ENCODE assay signal across 19 cellular contexts in the genomic region with DNA sequence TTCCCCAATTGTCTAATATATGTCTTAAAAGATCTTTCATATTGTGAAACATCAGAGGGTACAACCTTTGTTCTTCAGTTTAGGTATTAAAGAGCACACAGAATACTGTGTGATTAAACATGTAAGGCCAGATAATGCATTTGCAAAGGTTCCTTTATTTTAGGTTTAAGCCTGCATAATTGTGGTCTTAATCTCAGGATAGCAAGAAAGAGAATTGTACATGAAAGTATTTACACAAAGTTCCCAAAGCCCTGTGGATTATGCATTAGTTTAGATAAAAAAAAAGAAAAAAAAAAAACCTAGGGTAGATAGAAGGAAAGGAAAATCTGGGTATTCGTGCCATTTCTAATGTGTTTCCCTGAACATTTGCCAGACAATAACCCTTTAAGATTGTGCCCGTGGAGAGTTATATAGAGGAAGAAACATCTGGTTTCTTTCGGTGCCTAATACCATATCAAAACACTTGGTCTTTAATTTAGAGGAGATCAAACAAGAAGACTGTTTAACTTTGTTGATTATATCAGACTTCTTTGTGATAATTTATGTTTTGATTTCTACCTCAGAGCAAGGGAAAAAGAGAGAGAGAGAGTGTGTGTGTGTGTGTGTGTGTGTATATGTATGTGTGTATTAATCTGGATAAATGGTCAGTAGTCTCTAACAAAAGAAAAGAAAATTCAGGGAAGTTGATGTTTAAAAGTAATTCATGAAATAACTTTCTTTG.
DNase-seq lines count a peak whose midpoint lies in the region; TF ChIP-seq lines count a peak whose summit lies in the region.
"Had no signal": no experiment of that assay in that cellular context is flagged by ENCODE, and none has a peak within 500 bp of the region (broad histone marks: within the 10 kb centered on the region; RNA-seq: fewer than 3 reads in every experiment).

No MANE protein-coding gene starts in this region.

- H3K27ac Mint-ChIP-seq in activated naive CD8-positive, alpha-beta T cell = peak overlapping the region; percentile 7
- H3K27ac Mint-ChIP-seq in activated naive CD8-positive, alpha-beta T cell treated with anti-CD3 and anti-CD28 coated beads for 36 hours = no peak overlapping the region
- H3K27ac Mint-ChIP-seq: T-helper 2 cell treated with Interferon-gamma antibody and Interleukin-4, amounts not matched to agents 5 μg/mL and 100 μg/mL, for 36 hours had no signal

- no peaks in the 10 kb centered on the region for H3K9me3 ChIP-seq in mesodermal cell (ENCODE audit: control insufficient read depth, low read length)
- H3K9me3 ChIP-seq in Peyer's patch = no peaks in the 10 kb centered on the region
- H3K9me3 ChIP-seq: BLaER1, mucosa of descending colon had no signal

- no peak for TF ChIP-seq CTCF in Peyer's patch (IDR thresholded peaks at IDR 0.05)

- H3K4me1 Mint-ChIP-seq in activated naive CD8-positive, alpha-beta T cell (ENCODE audit: low read depth) = no peaks in the 10 kb centered on the region
- no peaks in the 10 kb centered on the region for H3K4me1 Mint-ChIP-seq in activated naive CD8-positive, alpha-beta T cell treated with anti-CD3 and anti-CD28 coated beads for 36 hours
- H3K4me1 Mint-ChIP-seq: immature natural killer cell had no signal

- H3K4me3 ChIP-seq in mesodermal cell (ENCODE audit: extremely low read depth, insufficient read depth, low read length, poor library complexity, severe bottlenecking) (no peak overlapping the region), Peyer's patch (no peak overlapping the region)
- H3K4me3 ChIP-seq: BLaER1, mucosa of descending colon, PC-9 had no signal

- H3K4me1 ChIP-seq in mesodermal cell (ENCODE audit: control insufficient read depth, insufficient read depth, low read length, poor library complexity, severe bottlenecking) (no peaks in the 10 kb centered on the region), Peyer's patch (no peaks in the 10 kb centered on the region)
- H3K4me1 ChIP-seq: BLaER1 had no signal

- DNase-seq in activated naive CD8-positive, alpha-beta T cell treated with anti-CD3 and anti-CD28 coated beads for 36 hours = no peak
- DNase-seq in astrocyte of the hippocampus (ENCODE audit: low read depth, low spot score) = peak; percentile 58
- DNase-seq in Peyer's patch = no peak
- DNase-seq in COR-L47 (lab: John Stamatoyannopoulos, UW) = no peak
- DNase-seq in NOMO-1 treated with DMSO at 0.1 percent for 48 hours (lab: John Stamatoyannopoulos, UW; ENCODE audit: unreplicated experiment) = no peak
- DNase-seq in HPDE6-E6E7 (ENCODE audit: extremely low spot score) = no peak
- DNase-seq: activated CD4-positive, alpha-beta T cell treated with anti-CD3 and anti-CD28 coated beads, Interleukin-2, amount 50 U/mL, for 48 hours; activated gamma-delta T cell treated with Interleukin-2 at 50 U/mL for 16 hours; effector memory CD8-positive, alpha-beta T cell; immature natural killer cell; left ventricle myocardium superior; MM.1S; mucosa of descending colon; PC-9; stimulated activated CD8-positive, alpha-beta memory T cell treated with anti-CD3 and anti-CD28 coated beads, Interleukin-4, amount 100 ng/mL, for 48 hours had no signal

- H3K36me3 ChIP-seq in mesodermal cell (ENCODE audit: control insufficient read depth, insufficient read depth, low read length) = peaks cover 58% of the 10 kb centered on the region
- H3K36me3 ChIP-seq in Peyer's patch = peaks cover 0 to 33% (median 9%) of the 10 kb centered on the region in 3 donors

- no peaks in the 10 kb centered on the region for H3K27me3 ChIP-seq in Peyer's patch
- H3K27me3 ChIP-seq: BLaER1 had no signal

- H3K9me3 Mint-ChIP-seq in activated naive CD8-positive, alpha-beta T cell (ENCODE audit: low read depth) = no peaks in the 10 kb centered on the region
- H3K9me3 Mint-ChIP-seq in activated naive CD8-positive, alpha-beta T cell treated with anti-CD3 and anti-CD28 coated beads for 36 hours = no peaks in the 10 kb centered on the region
- H3K9me3 Mint-ChIP-seq: effector memory CD8-positive, alpha-beta T cell; immature natural killer cell; T-helper 2 cell treated with Interferon-gamma antibody and Interleukin-4, amounts not matched to agents 5 μg/mL and 100 μg/mL, for 36 hours had no signal

- no peaks in the 10 kb centered on the region for H3K27me3 Mint-ChIP-seq in activated naive CD8-positive, alpha-beta T cell
- H3K27me3 Mint-ChIP-seq in activated naive CD8-positive, alpha-beta T cell treated with anti-CD3 and anti-CD28 coated beads for 36 hours = no peaks in the 10 kb centered on the region
- H3K27me3 Mint-ChIP-seq: effector memory CD8-positive, alpha-beta T cell had no signal

- H3K27ac ChIP-seq in mesodermal cell (ENCODE audit: low read depth, low read length, severe bottlenecking) (peak overlapping the region; percentile 64), Peyer's patch (no peak overlapping the region)
- H3K27ac ChIP-seq: BLaER1, PC-9 had no signal

- H3K36me3 Mint-ChIP-seq in activated naive CD8-positive, alpha-beta T cell = peaks cover 24% of the 10 kb centered on the region
- H3K36me3 Mint-ChIP-seq in activated naive CD8-positive, alpha-beta T cell treated with anti-CD3 and anti-CD28 coated beads for 36 hours = peaks cover 24% of the 10 kb centered on the region

- WGBS in mesodermal cell (ENCODE audit: insufficient coverage in 2 of 2), 2 experiments = 83% methylated on average over 1 of the region's 3 CpGs; no CpG with 5 or more reads in 1 of the 2 experiments

- H3K4me3 Mint-ChIP-seq in activated naive CD8-positive, alpha-beta T cell = no peak overlapping the region
- H3K4me3 Mint-ChIP-seq in activated naive CD8-positive, alpha-beta T cell treated with anti-CD3 and anti-CD28 coated beads for 36 hours = no peak overlapping the region
- H3K4me3 Mint-ChIP-seq: effector memory CD8-positive, alpha-beta T cell; immature natural killer cell; T-helper 2 cell treated with Interferon-gamma antibody and Interleukin-4, amounts not matched to agents 5 μg/mL and 100 μg/mL, for 36 hours had no signal

- TF ChIP-seq POLR2A in Peyer's patch (IDR thresholded peaks at IDR 0.05) = no peak
